ENCODE assay signal across 1 cellular context in genomic region chr22:26479043-26479791, GRCh38.
TF ChIP-seq lines count a peak whose summit lies in the region.

No MANE protein-coding gene starts in this region.

TF ChIP-seq in WTC11, 78 proteins besides CTCF, POLR2A, EP300 and RAD21 (continued from another document):
- TF ChIP-seq PRDM15 (CRISPR knock-in tag; IDR thresholded peaks at IDR 0.05) (no peak), SMAD4 (CRISPR knock-in tag; IDR thresholded peaks at IDR 0.05) (no peak), RORB (CRISPR knock-in tag; IDR thresholded peaks at IDR 0.05) (no peak), ZNF425 (CRISPR knock-in tag; conservative IDR thresholded peaks at IDR 0.05) (no peak), NR2C2 (CRISPR knock-in tag; IDR thresholded peaks at IDR 0.05) (no peak), ZNF671 (CRISPR knock-in tag; IDR thresholded peaks at IDR 0.05) (no peak)
